ENCODE assay signal across 32 cellular contexts in genomic region chr7:156049366-156049765, GRCh38.
"Had no signal": no experiment of that assay in that cellular context is flagged by ENCODE, and none has a peak within 500 bp of the region (broad histone marks: within the 10 kb centered on the region; RNA-seq: fewer than 3 reads in every experiment).

No MANE protein-coding gene starts in this region.

- H3K9me3 ChIP-seq: mucosa of descending colon, neutrophil, ovary, prostate gland, testis, thyroid gland, transverse colon, upper lobe of left lung had no signal

- ATAC-seq: heart left ventricle; left colon; left lung; mucosa of descending colon; naive thymus-derived CD4-positive, alpha-beta T cell; right cardiac atrium; sciatic nerve; stimulated activated memory B cell treated with anti-CD40 and anti-IgM and Interleukin-4, amounts not matched to agents 10 μg/mL and 1 μg/mL and 100 μg/mL, for 72 hours; stimulated activated naive CD8-positive, alpha-beta T cell treated with anti-CD3 and anti-CD28 coated beads, Interleukin-15, amount 100 ng/mL, for 72 hours had no signal

- H3K27me3 ChIP-seq: left lung, neutrophil, ovary, testis, thyroid gland, transverse colon, upper lobe of left lung had no signal

- H3K4me3 ChIP-seq: heart left ventricle, left lung, lung, mucosa of descending colon, ovary, prostate gland, spleen, testis, thyroid gland, transverse colon, upper lobe of left lung had no signal

- H3K27ac Mint-ChIP-seq: immature natural killer cell; nephron; stimulated activated memory B cell treated with anti-CD40 and anti-IgM and Interleukin-4, amounts not matched to agents 10 μg/mL and 1 μg/mL and 100 μg/mL, for 72 hours; stimulated activated naive CD8-positive, alpha-beta T cell treated with anti-CD3 and anti-CD28 coated beads, Interleukin-15, amount 100 ng/mL, for 72 hours had no signal

- H3K36me3 Mint-ChIP-seq: immature natural killer cell; naive thymus-derived CD4-positive, alpha-beta T cell; stimulated activated memory B cell treated with anti-CD40 and anti-IgM and Interleukin-4, amounts not matched to agents 10 μg/mL and 1 μg/mL and 100 μg/mL, for 72 hours had no signal

- H3K4me1 ChIP-seq: heart left ventricle, left lung, prostate gland, spleen, testis, thyroid gland, transverse colon, upper lobe of left lung had no signal

- H3K36me3 ChIP-seq: heart left ventricle, left lung, neutrophil, ovary, prostate gland, spleen, thyroid gland, transverse colon, upper lobe of left lung had no signal

- DNase-seq: heart left ventricle; hypothalamus; immature natural killer cell; kidney; left colon; mesendoderm; midbrain; mucosa of descending colon; naive thymus-derived CD4-positive, alpha-beta T cell; occipital lobe; ovary; posterior cingulate gyrus; retina; right cardiac atrium; small intestine; spleen; stimulated activated CD4-positive, alpha-beta T cell treated with anti-CD3 and anti-CD28 coated beads, Interleukin-4, amount 100 ng/mL, for 4 hours; stimulated activated CD8-positive, alpha-beta memory T cell treated with anti-CD3 and anti-CD28 coated beads, Interleukin-4, amount 100 ng/mL, for 48 hours; stimulated activated naive CD4-positive, alpha-beta T cell treated with Interleukin-2 at 50 U/mL for 16 hours; stimulated activated naive CD8-positive, alpha-beta T cell treated with anti-CD3 and anti-CD28 coated beads, Interleukin-15, amount 100 ng/mL, for 72 hours; testis; thyroid gland; transverse colon had no signal

- H3K4me3 Mint-ChIP-seq: immature natural killer cell; naive thymus-derived CD4-positive, alpha-beta T cell; nephron; neural crest cell; stimulated activated memory B cell treated with anti-CD40 and anti-IgM and Interleukin-4, amounts not matched to agents 10 μg/mL and 1 μg/mL and 100 μg/mL, for 72 hours; stimulated activated naive CD8-positive, alpha-beta T cell treated with anti-CD3 and anti-CD28 coated beads, Interleukin-15, amount 100 ng/mL, for 72 hours had no signal

- H3K27me3 Mint-ChIP-seq: stimulated activated memory B cell treated with anti-CD40 and anti-IgM and Interleukin-4, amounts not matched to agents 10 μg/mL and 1 μg/mL and 100 μg/mL, for 72 hours; stimulated activated naive CD8-positive, alpha-beta T cell treated with anti-CD3 and anti-CD28 coated beads, Interleukin-15, amount 100 ng/mL, for 72 hours had no signal

- H3K4me1 Mint-ChIP-seq: immature natural killer cell; nephron; neural crest cell; stimulated activated memory B cell treated with anti-CD40 and anti-IgM and Interleukin-4, amounts not matched to agents 10 μg/mL and 1 μg/mL and 100 μg/mL, for 72 hours; stimulated activated naive CD8-positive, alpha-beta T cell treated with anti-CD3 and anti-CD28 coated beads, Interleukin-15, amount 100 ng/mL, for 72 hours had no signal

- H3K27ac ChIP-seq: heart left ventricle, left lung, neutrophil, ovary, prostate gland, spleen, testis, thyroid gland, transverse colon, upper lobe of left lung had no signal
